ENCODE assay signal across 19 cellular contexts in genomic region chr6:105651969-105652368, GRCh38.
A peak's percentile ranks its signal among the peaks of the same experiment; 100 is the strongest.
DNase-seq lines count a peak whose midpoint lies in the region; ATAC-seq and TF ChIP-seq lines count a peak whose summit lies in the region.
"Had no signal": no experiment of that assay in that cellular context is flagged by ENCODE, and none has a peak within 500 bp of the region (broad histone marks: within the 10 kb centered on the region; RNA-seq: fewer than 3 reads in every experiment).

No MANE protein-coding gene starts in this region.

- H3K79me2 ChIP-seq in Karpas-422 (ENCODE audit: low read length): no peaks in the 10 kb centered on the region

- no peaks in the 10 kb centered on the region for H3K9me3 ChIP-seq in Karpas-422 (ENCODE audit: low read length)
- no peaks in the 10 kb centered on the region for H3K9me3 ChIP-seq in CD4-positive, alpha-beta memory T cell (ENCODE audit: control insufficient read depth in 1 of 2, low read length in 2 of 2)
- no peaks in the 10 kb centered on the region for H3K9me3 ChIP-seq in gastroesophageal sphincter
- H3K9me3 ChIP-seq: BLaER1 had no signal

- H3K4me3 ChIP-seq in Karpas-422 (ENCODE audit: low read length): no peak overlapping the region
- H3K4me3 ChIP-seq in CD4-positive, alpha-beta memory T cell (ENCODE audit: low read length in 2 of 2): no peak overlapping the region
- no peak overlapping the region for H3K4me3 ChIP-seq in gastroesophageal sphincter
- H3K4me3 ChIP-seq: BLaER1 had no signal

- CTCF ChIA-PET in activated CD8-positive, alpha-beta memory T cell treated with anti-CD3 and anti-CD28 coated beads, Interleukin-2, amount 10 ng/mL, durations not matched to agents 7 days and 5 days (lab: Charles Lee): no interaction called here
- CTCF ChIA-PET in CD4-positive, alpha-beta memory T cell (lab: Charles Lee; ENCODE audit: partially characterized antibody): no interaction called here

- intact Hi-C loops in activated T-helper 2 cell treated with anti-CD3 and anti-CD28 coated beads, Interferon-gamma antibody, Interleukin-2, Interleukin-4, amounts not matched to agents 10 μg/mL and 5 μg/mL and 100 μg/mL, durations not matched to agents 14 hours and 24 hours and 36 hours (cut with micrococcal nuclease): no loop called here
- intact Hi-C loops in CD4-positive, alpha-beta memory T cell (cut with micrococcal nuclease): no loop called here

- no peaks in the 10 kb centered on the region for H3K27me3 ChIP-seq in Karpas-422 (ENCODE audit: low read length)
- no peaks in the 10 kb centered on the region for H3K27me3 ChIP-seq in CD4-positive, alpha-beta memory T cell (ENCODE audit: insufficient read depth, low read length)
- H3K27me3 ChIP-seq in gastroesophageal sphincter: no peaks in the 10 kb centered on the region
- H3K27me3 ChIP-seq: BLaER1 had no signal

- ATAC-seq in activated CD8-positive, alpha-beta memory T cell treated with anti-CD3 and anti-CD28 coated beads, Interleukin-2, amount 10 ng/mL, durations not matched to agents 7 days and 5 days: peak; percentile 59
- ATAC-seq in stimulated activated effector memory CD8-positive, alpha-beta T cell treated with anti-CD3 and anti-CD28 coated beads, Interleukin-12 subunit alpha, Interleukin-12 subunit beta, amount 100 ng/mL, for 72 hours: peak; percentile 88
- ATAC-seq in GM19397 (IDR thresholded peaks at IDR 0.05; ENCODE audit: unreplicated experiment) (no peak), gastroesophageal sphincter (no peak)
- ATAC-seq: HepG2 had no signal

- no peak overlapping the region for H2AFZ ChIP-seq in Karpas-422 (ENCODE audit: low read length)

- no peak overlapping the region for H3K4me2 ChIP-seq in Karpas-422 (ENCODE audit: low read depth, low read length, poor library complexity, severe bottlenecking)
- H3K4me2 ChIP-seq: BLaER1, KMS-11 had no signal

- no peak overlapping the region for H3K27ac ChIP-seq in Karpas-422 (ENCODE audit: low read length)
- no peak overlapping the region for H3K27ac ChIP-seq in CD4-positive, alpha-beta memory T cell (ENCODE audit: low read depth, low read length)
- H3K27ac ChIP-seq in gastroesophageal sphincter: no peak overlapping the region
- H3K27ac ChIP-seq: BLaER1, KMS-11 had no signal

- no peaks in the 10 kb centered on the region for H3K27me3 Mint-ChIP-seq in activated CD8-positive, alpha-beta memory T cell treated with anti-CD3 and anti-CD28 coated beads, Interleukin-2, amount 10 ng/mL, durations not matched to agents 7 days and 5 days
- H3K27me3 Mint-ChIP-seq in activated T-helper 2 cell treated with anti-CD3 and anti-CD28 coated beads, Interferon-gamma antibody, Interleukin-2, Interleukin-4, amounts not matched to agents 10 μg/mL and 5 μg/mL and 100 μg/mL, durations not matched to agents 14 hours and 24 hours and 36 hours (ENCODE audit: low read depth): no peaks in the 10 kb centered on the region
- no peaks in the 10 kb centered on the region for H3K27me3 Mint-ChIP-seq in CD4-positive, alpha-beta memory T cell

- peaks cover 52% of the 10 kb centered on the region for H3K4me1 Mint-ChIP-seq in activated CD8-positive, alpha-beta memory T cell treated with anti-CD3 and anti-CD28 coated beads, Interleukin-2, amount 10 ng/mL, durations not matched to agents 7 days and 5 days
- peaks cover 48% of the 10 kb centered on the region for H3K4me1 Mint-ChIP-seq in activated T-helper 2 cell treated with anti-CD3 and anti-CD28 coated beads, Interferon-gamma antibody, Interleukin-2, Interleukin-4, amounts not matched to agents 10 μg/mL and 5 μg/mL and 100 μg/mL, durations not matched to agents 14 hours and 24 hours and 36 hours (ENCODE audit: low read depth)
- peaks cover 59% of the 10 kb centered on the region for H3K4me1 Mint-ChIP-seq in stimulated activated effector memory CD8-positive, alpha-beta T cell treated with anti-CD3 and anti-CD28 coated beads, Interleukin-12 subunit alpha, Interleukin-12 subunit beta, amount 100 ng/mL, for 72 hours
- H3K4me1 Mint-ChIP-seq in CD4-positive, alpha-beta memory T cell: peaks cover 24 to 55% (median 42%) of the 10 kb centered on the region in 4 donors

- no peaks in the 10 kb centered on the region for H3K9me2 ChIP-seq in Karpas-422 (replicated peaks; ENCODE audit: insufficient read depth, low read length)

- H3K9ac ChIP-seq in Karpas-422 (ENCODE audit: low read length): no peak overlapping the region
- H3K9ac ChIP-seq: BLaER1, KMS-11 had no signal

- H3K36me3 ChIP-seq in Karpas-422 (ENCODE audit: insufficient read depth, low read length) (no peaks in the 10 kb centered on the region), gastroesophageal sphincter (no peaks in the 10 kb centered on the region)
- H3K36me3 ChIP-seq in CD4-positive, alpha-beta memory T cell (ENCODE audit: insufficient read depth, low read length): no peaks in the 10 kb centered on the region
- H3K36me3 ChIP-seq: BLaER1 had no signal

- H3K27ac Mint-ChIP-seq in activated CD8-positive, alpha-beta memory T cell treated with anti-CD3 and anti-CD28 coated beads, Interleukin-2, amount 10 ng/mL, durations not matched to agents 7 days and 5 days: peak overlapping the region; percentile 40
- peak overlapping the region; percentile 26 for H3K27ac Mint-ChIP-seq in activated T-helper 2 cell treated with anti-CD3 and anti-CD28 coated beads, Interferon-gamma antibody, Interleukin-2, Interleukin-4, amounts not matched to agents 10 μg/mL and 5 μg/mL and 100 μg/mL, durations not matched to agents 14 hours and 24 hours and 36 hours
- peak overlapping the region; percentile 36 for H3K27ac Mint-ChIP-seq in stimulated activated effector memory CD8-positive, alpha-beta T cell treated with anti-CD3 and anti-CD28 coated beads, Interleukin-12 subunit alpha, Interleukin-12 subunit beta, amount 100 ng/mL, for 72 hours
- peak overlapping the region in 1 of 7 donors; percentile 6 for H3K27ac Mint-ChIP-seq in CD4-positive, alpha-beta memory T cell
- H3K27ac Mint-ChIP-seq: H9 had no signal

- no peaks in the 10 kb centered on the region for H4K20me1 ChIP-seq in Karpas-422 (ENCODE audit: insufficient read depth, low read depth, low read length)
- H4K20me1 ChIP-seq: BLaER1 had no signal

- no peak for TF ChIP-seq POLR2A in gastroesophageal sphincter (IDR thresholded peaks at IDR 0.05)

- H3K4me1 ChIP-seq in Karpas-422 (ENCODE audit: low read length): no peaks in the 10 kb centered on the region
- H3K4me1 ChIP-seq in CD4-positive, alpha-beta memory T cell (ENCODE audit: insufficient read depth, low read length): peaks cover 50% of the 10 kb centered on the region
- no peaks in the 10 kb centered on the region for H3K4me1 ChIP-seq in gastroesophageal sphincter
- H3K4me1 ChIP-seq: BLaER1 had no signal

- WGBS in gastroesophageal sphincter (ENCODE audit: low coverage in 1 of 2), 2 donors: 60 to 83% methylated on average over 1 of the region's 2 CpGs

- DNase-seq in activated CD8-positive, alpha-beta memory T cell treated with anti-CD3 and anti-CD28 coated beads, Interleukin-2, amount 10 ng/mL, durations not matched to agents 7 days and 5 days: peak; percentile 76
- DNase-seq in activated CD8-positive, alpha-beta memory T cell treated with anti-CD3 and anti-CD28 coated beads, Interleukin-2, amount 50 U/mL, for 48 hours: no peak
- peak; percentile 20 for DNase-seq in Karpas-422
- no peak for DNase-seq in activated T-helper 2 cell treated with anti-CD3 and anti-CD28 coated beads, Interferon-gamma antibody, Interleukin-2, Interleukin-4, amounts not matched to agents 10 μg/mL and 5 μg/mL and 100 μg/mL, durations not matched to agents 14 hours and 24 hours and 36 hours (ENCODE audit: low spot score)
- DNase-seq in stimulated activated effector memory CD8-positive, alpha-beta T cell treated with anti-CD3 and anti-CD28 coated beads, Interleukin-12 subunit alpha, Interleukin-12 subunit beta, amount 100 ng/mL, for 72 hours (ENCODE audit: low spot score in 2 of 2): peak in 1 of 2 donors; percentile 63
- DNase-seq in CD4-positive, alpha-beta memory T cell: no peak
- DNase-seq: 8988T, DMS 273 treated with DMSO at 0.1 percent for 48 hours, H9, MM.1S, NCI-H1930, NCI-H2171, NCI-H774, SHP77 treated with DMSO at 0.1 percent for 48 hours had no signal

- H3K9me3 Mint-ChIP-seq in activated CD8-positive, alpha-beta memory T cell treated with anti-CD3 and anti-CD28 coated beads, Interleukin-2, amount 10 ng/mL, durations not matched to agents 7 days and 5 days (ENCODE audit: low read depth): peaks cover 5% of the 10 kb centered on the region
- peaks cover 24% of the 10 kb centered on the region for H3K9me3 Mint-ChIP-seq in activated T-helper 2 cell treated with anti-CD3 and anti-CD28 coated beads, Interferon-gamma antibody, Interleukin-2, Interleukin-4, amounts not matched to agents 10 μg/mL and 5 μg/mL and 100 μg/mL, durations not matched to agents 14 hours and 24 hours and 36 hours
- H3K9me3 Mint-ChIP-seq in stimulated activated effector memory CD8-positive, alpha-beta T cell treated with anti-CD3 and anti-CD28 coated beads, Interleukin-12 subunit alpha, Interleukin-12 subunit beta, amount 100 ng/mL, for 72 hours: no peaks in the 10 kb centered on the region
- no peaks in the 10 kb centered on the region for H3K9me3 Mint-ChIP-seq in CD4-positive, alpha-beta memory T cell
- H3K9me3 Mint-ChIP-seq: H9 had no signal

- TF ChIP-seq CTCF in gastroesophageal sphincter (IDR thresholded peaks at IDR 0.05): no peak

- H3K36me3 Mint-ChIP-seq in activated CD8-positive, alpha-beta memory T cell treated with anti-CD3 and anti-CD28 coated beads, Interleukin-2, amount 10 ng/mL, durations not matched to agents 7 days and 5 days: peaks cover 60% of the 10 kb centered on the region
- peaks cover 9% of the 10 kb centered on the region for H3K36me3 Mint-ChIP-seq in activated T-helper 2 cell treated with anti-CD3 and anti-CD28 coated beads, Interferon-gamma antibody, Interleukin-2, Interleukin-4, amounts not matched to agents 10 μg/mL and 5 μg/mL and 100 μg/mL, durations not matched to agents 14 hours and 24 hours and 36 hours (ENCODE audit: low read depth)
- peaks cover 18% of the 10 kb centered on the region for H3K36me3 Mint-ChIP-seq in stimulated activated effector memory CD8-positive, alpha-beta T cell treated with anti-CD3 and anti-CD28 coated beads, Interleukin-12 subunit alpha, Interleukin-12 subunit beta, amount 100 ng/mL, for 72 hours
- no peaks in the 10 kb centered on the region for H3K36me3 Mint-ChIP-seq in CD4-positive, alpha-beta memory T cell

- H3K4me3 Mint-ChIP-seq in activated CD8-positive, alpha-beta memory T cell treated with anti-CD3 and anti-CD28 coated beads, Interleukin-2, amount 10 ng/mL, durations not matched to agents 7 days and 5 days: no peak overlapping the region
- H3K4me3 Mint-ChIP-seq in activated T-helper 2 cell treated with anti-CD3 and anti-CD28 coated beads, Interferon-gamma antibody, Interleukin-2, Interleukin-4, amounts not matched to agents 10 μg/mL and 5 μg/mL and 100 μg/mL, durations not matched to agents 14 hours and 24 hours and 36 hours (ENCODE audit: low read depth): no peak overlapping the region
- H3K4me3 Mint-ChIP-seq in stimulated activated effector memory CD8-positive, alpha-beta T cell treated with anti-CD3 and anti-CD28 coated beads, Interleukin-12 subunit alpha, Interleukin-12 subunit beta, amount 100 ng/mL, for 72 hours: peak overlapping the region; percentile 31
- H3K4me3 Mint-ChIP-seq in CD4-positive, alpha-beta memory T cell: no peak overlapping the region
- H3K4me3 Mint-ChIP-seq: H9 had no signal

- no peak for TF ChIP-seq EP300 in gastroesophageal sphincter (IDR thresholded peaks at IDR 0.05)

- POLR2A ChIA-PET in CD4-positive, alpha-beta memory T cell (lab: Charles Lee; ENCODE audit: partially characterized antibody): no interaction called here

Comparison
In these comparisons a context has a peak if more than half of its experiments do, and no peak if none do; other contexts are left out.
1. DNase-seq: peak in activated CD8-positive, alpha-beta memory T cell treated with anti-CD3 and anti-CD28 coated beads, Interleukin-2, amount 10 ng/mL, durations not matched to agents 7 days and 5 days (single experiment) and Karpas-422 (single experiment); none in activated CD8-positive, alpha-beta memory T cell treated with anti-CD3 and anti-CD28 coated beads, Interleukin-2, amount 50 U/mL, for 48 hours (single experiment), activated T-helper 2 cell treated with anti-CD3 and anti-CD28 coated beads, Interferon-gamma antibody, Interleukin-2, Interleukin-4, amounts not matched to agents 10 μg/mL and 5 μg/mL and 100 μg/mL, durations not matched to agents 14 hours and 24 hours and 36 hours (single experiment) and CD4-positive, alpha-beta memory T cell (0 of 5).
2. ATAC-seq: peak in activated CD8-positive, alpha-beta memory T cell treated with anti-CD3 and anti-CD28 coated beads, Interleukin-2, amount 10 ng/mL, durations not matched to agents 7 days and 5 days (single experiment) and stimulated activated effector memory CD8-positive, alpha-beta T cell treated with anti-CD3 and anti-CD28 coated beads, Interleukin-12 subunit alpha, Interleukin-12 subunit beta, amount 100 ng/mL, for 72 hours (single experiment); none in GM19397 (single experiment) and gastroesophageal sphincter (single experiment).